In genomic region chr11:128156486-128156885, GRCh38 we compare ENCODE assay signal across 17 cellular contexts.
"Had no signal": no experiment of that assay in that cellular context is flagged by ENCODE, and none has a peak within 500 bp of the region (broad histone marks: within the 10 kb centered on the region; RNA-seq: fewer than 3 reads in every experiment).

No MANE protein-coding gene starts in this region.

- H3K27ac ChIP-seq: breast epithelium, hepatocyte, right lobe of liver, upper lobe of right lung had no signal

- ATAC-seq: activated CD4-positive, alpha-beta T cell treated with anti-CD3 and anti-CD28 coated beads for 36 hours; activated CD8-positive, alpha-beta memory T cell treated with anti-CD3 and anti-CD28 coated beads, Interleukin-2, amount 10 ng/mL, durations not matched to agents 7 days and 5 days; effector memory CD8-positive, alpha-beta T cell; right lobe of liver; stimulated activated naive CD8-positive, alpha-beta T cell treated with anti-CD3 and anti-CD28 coated beads, Interleukin-15, amount 100 ng/mL, for 72 hours; upper lobe of right lung had no signal

- H3K4me3 ChIP-seq: breast epithelium, hepatocyte, right lobe of liver, smooth muscle cell, upper lobe of right lung had no signal

- H3K4me1 ChIP-seq: breast epithelium had no signal

- H3K27me3 ChIP-seq: breast epithelium, hepatocyte, right lobe of liver, upper lobe of right lung had no signal

- H3K36me3 ChIP-seq: breast epithelium, right lobe of liver, upper lobe of right lung had no signal

- DNase-seq: activated CD4-positive, alpha-beta memory T cell treated with anti-CD3 and anti-CD28 coated beads for 36 hours; activated CD4-positive, alpha-beta T cell treated with anti-CD3 and anti-CD28 coated beads for 36 hours; activated CD8-positive, alpha-beta memory T cell treated with anti-CD3 and anti-CD28 coated beads, Interleukin-2, amount 10 ng/mL, durations not matched to agents 7 days and 5 days; activated effector memory CD4-positive, alpha-beta T cell treated with Interleukin-2 at 50 U/mL for 16 hours; activated T-cell treated with anti-CD3 and anti-CD28 coated beads, Interleukin-2, amount 50 U/mL, for 24 hours; amygdala; dermis blood vessel endothelial cell; effector memory CD8-positive, alpha-beta T cell; erythroblast; nephron progenitor cell; right lobe of liver; stimulated activated CD4-positive, alpha-beta T cell treated with anti-CD3 and anti-CD28 coated beads, Interleukin-4, amount 100 ng/mL, for 4 hours; stimulated activated naive CD8-positive, alpha-beta T cell treated with anti-CD3 and anti-CD28 coated beads, Interleukin-15, amount 100 ng/mL, for 72 hours; upper lobe of right lung had no signal

- H3K9me3 ChIP-seq: breast epithelium, right lobe of liver, upper lobe of right lung had no signal
